Comparison of ENCODE assay signal across 1 cellular context in genomic region chr13:24234200-24234915, GRCh38.
TF ChIP-seq lines count a peak whose summit lies in the region.

No MANE protein-coding gene starts in this region.

TF ChIP-seq in GM23338, 12 proteins besides CTCF, POLR2A, EP300 and RAD21 (continued from another document):
- TF ChIP-seq REST (IDR thresholded peaks at IDR 0.05; ENCODE audit: unreplicated experiment): no peak
- TF ChIP-seq ZNF462 (CRISPR knock-in tag; IDR thresholded peaks at IDR 0.05): no peak
- TF ChIP-seq ZNF331 (CRISPR knock-in tag; IDR thresholded peaks at IDR 0.05; ENCODE audit: low read depth): no peak
- TF ChIP-seq POLR2AphosphoS5 (IDR thresholded peaks at IDR 0.05; ENCODE audit: low read depth): no peak
- TF ChIP-seq NANOG (IDR thresholded peaks at IDR 0.05; ENCODE audit: borderline replicate concordance): no peak
- TF ChIP-seq CREB1 (CRISPR knock-in tag; IDR thresholded peaks at IDR 0.05; ENCODE audit: low read depth): no peak
